ENCODE assay signal across 2 cellular contexts in the genomic region with DNA sequence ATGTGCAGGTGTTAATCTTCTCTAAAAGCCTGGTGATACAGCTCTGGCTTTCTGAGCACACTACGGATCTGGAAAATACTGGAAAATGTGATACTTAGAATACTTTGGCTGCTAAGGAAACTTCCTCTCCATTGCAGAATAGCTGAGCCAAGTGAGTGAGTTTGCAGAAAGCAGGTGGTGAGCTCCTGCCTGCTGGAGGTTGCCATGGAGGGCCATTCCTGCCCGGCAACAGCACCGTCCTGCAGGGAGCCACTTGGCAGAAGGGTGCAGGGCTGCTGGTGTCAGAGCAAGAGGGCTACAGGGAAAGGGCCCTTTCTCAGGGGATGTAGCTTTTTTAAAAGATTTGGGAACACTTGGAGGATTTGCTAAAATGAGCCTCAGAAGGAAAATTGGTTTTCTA.
TF ChIP-seq lines count a peak whose summit lies in the region.

No MANE protein-coding gene starts in this region.

TF ChIP-seq in HCT116, 20 proteins besides CTCF, POLR2A, EP300 and RAD21:
- TF ChIP-seq POLR2AphosphoS5 (IDR thresholded peaks at IDR 0.05; ENCODE audit: low read depth, low read length) (no peak), SP1 (IDR thresholded peaks at IDR 0.05; ENCODE audit: low read depth) (no peak), JUND (IDR thresholded peaks at IDR 0.05) (no peak)
- TF ChIP-seq, protein P1, sequence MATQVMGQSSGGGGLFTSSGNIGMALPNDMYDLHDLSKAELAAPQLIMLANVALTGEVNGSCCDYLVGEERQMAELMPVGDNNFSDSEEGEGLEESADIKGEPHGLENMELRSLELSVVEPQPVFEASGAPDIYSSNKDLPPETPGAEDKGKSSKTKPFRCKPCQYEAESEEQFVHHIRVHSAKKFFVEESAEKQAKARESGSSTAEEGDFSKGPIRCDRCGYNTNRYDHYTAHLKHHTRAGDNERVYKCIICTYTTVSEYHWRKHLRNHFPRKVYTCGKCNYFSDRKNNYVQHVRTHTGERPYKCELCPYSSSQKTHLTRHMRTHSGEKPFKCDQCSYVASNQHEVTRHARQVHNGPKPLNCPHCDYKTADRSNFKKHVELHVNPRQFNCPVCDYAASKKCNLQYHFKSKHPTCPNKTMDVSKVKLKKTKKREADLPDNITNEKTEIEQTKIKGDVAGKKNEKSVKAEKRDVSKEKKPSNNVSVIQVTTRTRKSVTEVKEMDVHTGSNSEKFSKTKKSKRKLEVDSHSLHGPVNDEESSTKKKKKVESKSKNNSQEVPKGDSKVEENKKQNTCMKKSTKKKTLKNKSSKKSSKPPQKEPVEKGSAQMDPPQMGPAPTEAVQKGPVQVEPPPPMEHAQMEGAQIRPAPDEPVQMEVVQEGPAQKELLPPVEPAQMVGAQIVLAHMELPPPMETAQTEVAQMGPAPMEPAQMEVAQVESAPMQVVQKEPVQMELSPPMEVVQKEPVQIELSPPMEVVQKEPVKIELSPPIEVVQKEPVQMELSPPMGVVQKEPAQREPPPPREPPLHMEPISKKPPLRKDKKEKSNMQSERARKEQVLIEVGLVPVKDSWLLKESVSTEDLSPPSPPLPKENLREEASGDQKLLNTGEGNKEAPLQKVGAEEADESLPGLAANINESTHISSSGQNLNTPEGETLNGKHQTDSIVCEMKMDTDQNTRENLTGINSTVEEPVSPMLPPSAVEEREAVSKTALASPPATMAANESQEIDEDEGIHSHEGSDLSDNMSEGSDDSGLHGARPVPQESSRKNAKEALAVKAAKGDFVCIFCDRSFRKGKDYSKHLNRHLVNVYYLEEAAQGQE (IDR thresholded peaks at IDR 0.05; ENCODE audit: low read depth), result no peak

TF ChIP-seq in HepG2, 621 proteins besides CTCF, POLR2A, EP300 and RAD21:
- TF ChIP-seq RFXAP (CRISPR knock-in tag; IDR thresholded peaks at IDR 0.05; ENCODE audit: borderline replicate concordance), result peak; percentile 65; the same call in 1 of the 2 replicates
- no peak for TF ChIP-seq ZNF777 (CRISPR knock-in tag; IDR thresholded peaks at IDR 0.05)
- TF ChIP-seq, protein P2, sequence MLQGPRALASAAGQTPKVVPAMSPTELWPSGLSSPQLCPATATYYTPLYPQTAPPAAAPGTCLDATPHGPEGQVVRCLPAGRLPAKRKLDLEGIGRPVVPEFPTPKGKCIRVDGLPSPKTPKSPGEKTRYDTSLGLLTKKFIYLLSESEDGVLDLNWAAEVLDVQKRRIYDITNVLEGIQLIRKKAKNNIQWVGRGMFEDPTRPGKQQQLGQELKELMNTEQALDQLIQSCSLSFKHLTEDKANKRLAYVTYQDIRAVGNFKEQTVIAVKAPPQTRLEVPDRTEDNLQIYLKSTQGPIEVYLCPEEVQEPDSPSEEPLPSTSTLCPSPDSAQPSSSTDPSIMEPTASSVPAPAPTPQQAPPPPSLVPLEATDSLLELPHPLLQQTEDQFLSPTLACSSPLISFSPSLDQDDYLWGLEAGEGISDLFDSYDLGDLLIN (CRISPR knock-in tag; IDR thresholded peaks at IDR 0.05; ENCODE audit: borderline replicate concordance), result no peak
- TF ChIP-seq ZNF780A (CRISPR knock-in tag; IDR thresholded peaks at IDR 0.05), result no peak
- peak; percentile 96 for TF ChIP-seq RFX5 (IDR thresholded peaks at IDR 0.05; ENCODE audit: low read depth, low read length)
